8 cellular contexts compared by ENCODE assay signal in the genomic region with DNA sequence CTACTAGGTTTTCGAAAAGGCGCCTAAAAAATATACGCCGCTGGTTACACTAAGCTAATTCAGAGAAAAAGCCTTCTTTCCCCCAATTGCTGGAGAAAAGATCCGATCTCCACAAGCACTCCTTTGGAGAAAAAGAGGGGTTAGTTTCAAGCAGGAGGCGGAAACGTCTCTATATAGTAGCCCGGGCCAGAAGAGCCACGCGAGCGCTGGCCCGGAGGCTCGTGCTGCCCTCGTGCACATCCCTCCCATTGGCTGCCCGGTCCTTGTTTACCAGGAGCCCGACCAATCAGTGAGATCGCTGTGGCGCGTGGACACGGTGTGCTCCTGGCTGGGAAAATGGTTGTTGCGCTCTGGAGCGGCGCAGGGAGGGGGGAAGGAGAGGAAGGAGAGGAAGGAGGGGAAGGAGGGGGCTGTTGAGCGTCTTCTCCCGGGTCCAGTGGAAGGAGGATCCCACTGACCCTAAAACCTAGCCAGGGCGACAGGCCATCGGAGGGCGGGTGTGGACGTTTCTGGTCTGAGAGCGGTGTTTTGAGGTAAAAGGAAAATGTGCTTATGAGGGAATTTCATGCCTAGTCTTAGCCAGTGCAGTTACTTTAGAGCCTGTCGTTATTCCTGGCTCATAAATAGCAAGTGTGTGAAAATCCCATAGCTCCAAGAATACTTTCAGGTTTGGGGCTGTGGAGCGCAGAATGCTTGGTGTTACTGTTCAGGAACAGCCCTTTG.
DNase-seq lines count a peak whose midpoint lies in the region; ATAC-seq and TF ChIP-seq lines count a peak whose summit lies in the region.

A gene with protein sequence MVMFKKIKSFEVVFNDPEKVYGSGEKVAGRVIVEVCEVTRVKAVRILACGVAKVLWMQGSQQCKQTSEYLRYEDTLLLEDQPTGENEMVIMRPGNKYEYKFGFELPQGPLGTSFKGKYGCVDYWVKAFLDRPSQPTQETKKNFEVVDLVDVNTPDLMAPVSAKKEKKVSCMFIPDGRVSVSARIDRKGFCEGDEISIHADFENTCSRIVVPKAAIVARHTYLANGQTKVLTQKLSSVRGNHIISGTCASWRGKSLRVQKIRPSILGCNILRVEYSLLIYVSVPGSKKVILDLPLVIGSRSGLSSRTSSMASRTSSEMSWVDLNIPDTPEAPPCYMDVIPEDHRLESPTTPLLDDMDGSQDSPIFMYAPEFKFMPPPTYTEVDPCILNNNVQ (minus strand): TSS at position 147 of the 723 bp plus-strand sequence. CDS start 313 bp downstream, outside the sequence.

- peaks cover 34% of the 10 kb centered on the region for H3K36me3 ChIP-seq in ACC112 (ENCODE audit: insufficient read depth, low read length)
- H3K36me3 ChIP-seq in iPS-15b (ENCODE audit: control insufficient read depth, insufficient read depth, low read length), result peaks cover 9% of the 10 kb centered on the region

- peaks cover 37% of the 10 kb centered on the region for H3K79me2 ChIP-seq in ACC112 (ENCODE audit: control insufficient read depth, insufficient read depth, low read length, unreplicated experiment)

- peak within 1 kb of the TSS; percentile 73 for H3K9ac ChIP-seq in iPS-15b (ENCODE audit: low read depth, low read length)

- H3K4me1 ChIP-seq in ACC112 (ENCODE audit: control insufficient read depth, insufficient read depth, low read length, unreplicated experiment) (peaks cover 40% of the 10 kb centered on the region), iPS-15b (ENCODE audit: control insufficient read depth, insufficient read depth, low read length) (peaks cover 12% of the 10 kb centered on the region)

- ATAC-seq in GM18870 (IDR thresholded peaks at IDR 0.05; ENCODE audit: unreplicated experiment) (peak; percentile 79), HG03139 (IDR thresholded peaks at IDR 0.05; ENCODE audit: unreplicated experiment) (peak; percentile 88)

- in situ Hi-C loops in T47D (cut with HindIII; ENCODE audit: low pct_unique_long_range_greater_than_20kb, low sequenced_read_pairs), result no loop called here

- H3K4me3 ChIP-seq in ACC112 (ENCODE audit: low read depth, low read length), result peak within 1 kb of the TSS; percentile 85
- H3K4me3 ChIP-seq in iPS-15b (ENCODE audit: low read depth, low read length), result peak within 1 kb of the TSS; percentile 93
- peak within 1 kb of the TSS; percentile 84 for H3K4me3 ChIP-seq in skeletal muscle cell (ENCODE audit: low read depth, low read length)

- DNase-seq in NCI-H2227 (lab: John Stamatoyannopoulos, UW; ENCODE audit: unreplicated experiment), result peak; percentile 98
- peak; percentile 99 for DNase-seq in T47D (ENCODE audit: low read depth in 1 of 2, low spot score in 1 of 2)
- peak; percentile 98 for DNase-seq in skeletal muscle cell (ENCODE audit: low read depth)

- H3K27me3 ChIP-seq in ACC112 (ENCODE audit: insufficient read depth, low read length) (no peaks in the 10 kb centered on the region), iPS-15b (ENCODE audit: control insufficient read depth, insufficient read depth, low read length) (peaks cover 11% of the 10 kb centered on the region)

- H2AFZ ChIP-seq in ACC112 (ENCODE audit: low read length, unreplicated experiment), result peak within 1 kb of the TSS; percentile 36

- no peak for TF ChIP-seq CTCF in VCaP (conservative IDR thresholded peaks at IDR 0.05)

- H3K27ac ChIP-seq in ACC112 (ENCODE audit: low read depth, low read length), result peak within 1 kb of the TSS; percentile 76
- peak within 1 kb of the TSS; percentile 94 for H3K27ac ChIP-seq in VCaP

- H3K9me3 ChIP-seq in iPS-15b (ENCODE audit: control insufficient read depth, insufficient read depth, low read length), result no peaks in the 10 kb centered on the region

Comparison
In these comparisons a context has a peak if more than half of its experiments do, and no peak if none do; other contexts are left out.
1. Peak in every context shown above with its lines: DNase-seq, ATAC-seq, H3K4me3 ChIP-seq and H3K27ac ChIP-seq.